In the genomic region with DNA sequence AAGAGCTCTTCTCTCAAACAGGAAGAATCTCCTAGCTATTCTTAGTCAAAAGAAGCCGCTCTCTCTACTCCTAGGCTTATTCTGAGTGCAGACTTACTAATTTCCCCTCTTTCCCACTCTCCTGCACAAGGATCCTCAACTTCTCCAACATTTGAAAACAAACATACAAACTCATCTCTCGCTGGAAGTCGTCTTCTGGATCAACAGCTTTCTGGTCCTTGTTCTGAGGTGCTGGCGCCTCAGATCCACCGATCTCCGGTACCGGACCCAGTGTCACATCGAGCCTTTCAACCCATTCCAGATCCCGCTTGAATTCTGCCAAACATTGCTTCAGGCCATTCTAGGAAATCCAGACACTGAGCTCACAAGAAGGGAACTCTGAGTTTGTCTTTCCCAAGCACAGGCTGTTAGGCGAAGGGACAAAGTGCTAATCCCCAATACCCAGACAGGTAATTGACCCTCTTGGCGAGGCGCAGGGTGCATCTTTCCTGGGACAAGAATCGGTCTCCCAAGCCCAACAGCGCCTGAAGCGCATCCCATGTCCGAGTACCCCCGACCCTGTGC, we compare ENCODE assay signal across 1 cellular context.
TF ChIP-seq lines count a peak whose summit lies in the region.

No MANE protein-coding gene starts in this region.

TF ChIP-seq in IMR-90, 13 proteins besides CTCF, POLR2A, EP300 and RAD21 (continued from another document):
- TF ChIP-seq MAZ (IDR thresholded peaks at IDR 0.05; ENCODE audit: borderline replicate concordance, low read depth, low read length) (no peak), NFE2L2 (IDR thresholded peaks at IDR 0.05; ENCODE audit: low read depth, low read length) (no peak), CHD1 (IDR thresholded peaks at IDR 0.05; ENCODE audit: low read depth, low read length) (no peak), MXI1 (IDR thresholded peaks at IDR 0.05; ENCODE audit: borderline replicate concordance, low read depth, low read length) (no peak), MAFK (IDR thresholded peaks at IDR 0.05; ENCODE audit: low read depth, low read length) (no peak), RCOR1 (IDR thresholded peaks at IDR 0.05; ENCODE audit: insufficient replicate concordance, low read length) (no peak), RFX5 (IDR thresholded peaks at IDR 0.05; ENCODE audit: low read depth, low read length) (no peak)
- TF ChIP-seq, protein P1, sequence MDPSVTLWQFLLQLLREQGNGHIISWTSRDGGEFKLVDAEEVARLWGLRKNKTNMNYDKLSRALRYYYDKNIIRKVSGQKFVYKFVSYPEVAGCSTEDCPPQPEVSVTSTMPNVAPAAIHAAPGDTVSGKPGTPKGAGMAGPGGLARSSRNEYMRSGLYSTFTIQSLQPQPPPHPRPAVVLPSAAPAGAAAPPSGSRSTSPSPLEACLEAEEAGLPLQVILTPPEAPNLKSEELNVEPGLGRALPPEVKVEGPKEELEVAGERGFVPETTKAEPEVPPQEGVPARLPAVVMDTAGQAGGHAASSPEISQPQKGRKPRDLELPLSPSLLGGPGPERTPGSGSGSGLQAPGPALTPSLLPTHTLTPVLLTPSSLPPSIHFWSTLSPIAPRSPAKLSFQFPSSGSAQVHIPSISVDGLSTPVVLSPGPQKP (IDR thresholded peaks at IDR 0.05; ENCODE audit: borderline replicate concordance, low read depth, low read length): no peak
